ENCODE assay signal across 16 cellular contexts in genomic region chr5:60826653-60827052, GRCh38. TPM values are rescaled to one million over a fixed set of nuclear protein-coding genes. Genes with fewer than 3 reads are reported as not detected.
DNase-seq lines count a peak whose midpoint lies in the region; ATAC-seq and TF ChIP-seq lines count a peak whose summit lies in the region.
"Had no signal": no experiment of that assay in that cellular context is flagged by ENCODE, and none has a peak within 500 bp of the region (broad histone marks: within the 10 kb centered on the region; RNA-seq: fewer than 3 reads in every experiment).

No MANE protein-coding gene starts in this region.

- no peak overlapping the region for H3K4me3 ChIP-seq in dorsolateral prefrontal cortex
- H3K4me3 ChIP-seq in thyroid gland (replicated peaks in 1 of 3), result no peak overlapping the region
- H3K4me3 ChIP-seq: lower lobe of right lung, pancreas had no signal

- H3K27ac ChIP-seq in dorsolateral prefrontal cortex (peak overlapping the region in 5 of 59 donors; percentile 4 to 29 (median 16)), thyroid gland (no peak overlapping the region)
- H3K27ac ChIP-seq: lower lobe of right lung, pancreas had no signal

- peak; percentile 94 for ATAC-seq in GM18868 (IDR thresholded peaks at IDR 0.05; ENCODE audit: unreplicated experiment)
- peak; percentile 74 for ATAC-seq in GM21515 (IDR thresholded peaks at IDR 0.05; ENCODE audit: unreplicated experiment)
- peak; percentile 81 for ATAC-seq in HG03039 (IDR thresholded peaks at IDR 0.05; ENCODE audit: unreplicated experiment)
- ATAC-seq: effector memory CD8-positive, alpha-beta T cell; lower lobe of right lung; pancreas had no signal

- H3K27me3 ChIP-seq in dorsolateral prefrontal cortex, result no peaks in the 10 kb centered on the region
- H3K27me3 ChIP-seq in thyroid gland, result no peaks in the 10 kb centered on the region
- H3K27me3 ChIP-seq: pancreas had no signal

- in situ Hi-C loops in KBM-7 (cut with MboI; ENCODE audit: low pct_unique_long_range_greater_than_20kb, low sequenced_read_pairs), result no loop called here

- intact Hi-C loops in dorsolateral prefrontal cortex (cut with DNase I) (no loop called here), thyroid gland (cut with DNase I) (no loop called here)

- no peak for TF ChIP-seq POLR2A in thyroid gland (IDR thresholded peaks at IDR 0.05)

- no peaks in the 10 kb centered on the region for H3K4me1 ChIP-seq in thyroid gland
- H3K4me1 ChIP-seq: lower lobe of right lung had no signal

- TF ChIP-seq CTCF in dorsolateral prefrontal cortex (IDR thresholded peaks at IDR 0.05 in 54 of 56, conservative IDR thresholded peaks at IDR 0.05 in 2 of 56; ENCODE audit: low read depth in 1 of 56, partially characterized antibody in 56 of 56) (no peak), thyroid gland (IDR thresholded peaks at IDR 0.05) (no peak)

- DNase-seq in MV-4-11 (lab: John Stamatoyannopoulos, UW), result peak; percentile 27
- DNase-seq in dorsolateral prefrontal cortex, result no peak
- DNase-seq in KBM-7, result no peak
- DNase-seq in DMS53 treated with DMSO at 0.1 percent for 48 hours (lab: John Stamatoyannopoulos, UW; ENCODE audit: unreplicated experiment), result no peak
- no peak for DNase-seq in thyroid gland
- DNase-seq: CD4-positive, alpha-beta memory T cell; effector memory CD8-positive, alpha-beta T cell; lower lobe of right lung; NCI-H1436; OCI-M1; pancreas; stimulated activated CD4-positive, alpha-beta T cell treated with anti-CD3 and anti-CD28 coated beads, Interleukin-2, amount 100 ng/mL, for 24 hours; T1000 had no signal

- H3K9me3 ChIP-seq in thyroid gland, result no peaks in the 10 kb centered on the region
- H3K9me3 ChIP-seq: lower lobe of right lung had no signal

- no peaks in the 10 kb centered on the region for H3K36me3 ChIP-seq in thyroid gland
- H3K36me3 ChIP-seq: lower lobe of right lung, pancreas had no signal

RNA-seq across cellular contexts. Expression of gene ELOVL7, which starts 17.4 kb away (rescaled TPM):
- total RNA-seq in dorsolateral prefrontal cortex, result 10 to 100 TPM; 14.5 to 53.1 (median 29.6) TPM
- 10 to 100 TPM; 15.2 to 52.2 (median 22.7) TPM for total RNA-seq in thyroid gland
- total RNA-seq: CD4-positive, alpha-beta memory T cell had no signal
